Comparison of ENCODE assay signal across 3 cellular contexts in genomic region chr2:181792906-181793305, GRCh38.
A peak's percentile ranks its signal among the peaks of the same experiment; 100 is the strongest.
TF ChIP-seq lines count a peak whose summit lies in the region.

No MANE protein-coding gene starts in this region.

TF ChIP-seq in HCT116, 20 proteins besides CTCF, POLR2A, EP300 and RAD21:
- TF ChIP-seq SIN3A (IDR thresholded peaks at IDR 0.05; ENCODE audit: low read depth) (no peak), SP1 (IDR thresholded peaks at IDR 0.05; ENCODE audit: low read depth) (no peak), CBX3 (IDR thresholded peaks at IDR 0.05; ENCODE audit: low read depth) (0 out of 2 replicates have a peak, but pooled peaks have one; percentile 47), ZNF274 (IDR thresholded peaks at IDR 0.05; ENCODE audit: low read depth, low read length) (no peak)

TF ChIP-seq in IMR-90, 13 proteins besides CTCF, POLR2A, EP300 and RAD21:
- no peak for TF ChIP-seq BHLHE40 (IDR thresholded peaks at IDR 0.05; ENCODE audit: low read depth, low read length)
- TF ChIP-seq MAFK (IDR thresholded peaks at IDR 0.05; ENCODE audit: low read depth, low read length) = no peak
- no peak for TF ChIP-seq NFE2L2 (IDR thresholded peaks at IDR 0.05; ENCODE audit: low read depth, low read length)
- no peak for TF ChIP-seq FOS (IDR thresholded peaks at IDR 0.05; ENCODE audit: low read depth, low read length)
- no peak for TF ChIP-seq RCOR1 (IDR thresholded peaks at IDR 0.05; ENCODE audit: insufficient replicate concordance, low read length)
- TF ChIP-seq RFX5 (IDR thresholded peaks at IDR 0.05; ENCODE audit: low read depth, low read length) = no peak
- TF ChIP-seq MXI1 (IDR thresholded peaks at IDR 0.05; ENCODE audit: borderline replicate concordance, low read depth, low read length) = no peak
- no peak for TF ChIP-seq CEBPB (IDR thresholded peaks at IDR 0.05; ENCODE audit: low read depth, low read length)
- no peak for TF ChIP-seq MAZ (IDR thresholded peaks at IDR 0.05; ENCODE audit: borderline replicate concordance, low read depth, low read length)
- TF ChIP-seq SMC3 (IDR thresholded peaks at IDR 0.05; ENCODE audit: low read depth, low read length) = no peak
- no peak for TF ChIP-seq USF2 (IDR thresholded peaks at IDR 0.05; ENCODE audit: low read depth, low read length)
- no peak for TF ChIP-seq CHD1 (IDR thresholded peaks at IDR 0.05; ENCODE audit: low read depth, low read length)
- no peak for TF ChIP-seq ELK1 (IDR thresholded peaks at IDR 0.05; ENCODE audit: borderline replicate concordance, low read depth, low read length)

TF ChIP-seq in K562, 482 proteins besides CTCF, POLR2A, EP300 and RAD21:
- TF ChIP-seq PHF21A (IDR thresholded peaks at IDR 0.05; ENCODE audit: borderline replicate concordance, low read depth) (no peak), CTCFL (IDR thresholded peaks at IDR 0.05; ENCODE audit: borderline replicate concordance, insufficient read depth, low read depth, low read length, poor library complexity, severe bottlenecking) (no peak), NR2C2 (CRISPR knock-in tag; IDR thresholded peaks at IDR 0.05) (no peak), NR2C2 (tag; IDR thresholded peaks at IDR 0.05) (no peak), BCOR (IDR thresholded peaks at IDR 0.05) (0 out of 2 replicates have a peak, but pooled peaks have one; percentile 28), TBL1XR1 (IDR thresholded peaks at IDR 0.05; ENCODE audit: low read length in 2 of 2) (no peak), THRB (CRISPR knock-in tag; conservative IDR thresholded peaks at IDR 0.05) (no peak), HMGXB4 (CRISPR knock-in tag; IDR thresholded peaks at IDR 0.05) (no peak), RBM25 (IDR thresholded peaks at IDR 0.05; ENCODE audit: low read depth, low read length, severe bottlenecking) (peak; percentile 49), E4F1 (CRISPR knock-in tag; IDR thresholded peaks at IDR 0.05; ENCODE audit: borderline replicate concordance) (no peak), NFIC (IDR thresholded peaks at IDR 0.05) (no peak), RNF2 (IDR thresholded peaks at IDR 0.05) (no peak), ZNF146 (CRISPR knock-in tag; IDR thresholded peaks at IDR 0.05; ENCODE audit: unreplicated experiment) (peak; percentile 76), POLR2B (IDR thresholded peaks at IDR 0.05; ENCODE audit: low read depth, partially characterized antibody) (no peak)
